Comparison of ENCODE assay signal across 1 cellular context in the genomic region with DNA sequence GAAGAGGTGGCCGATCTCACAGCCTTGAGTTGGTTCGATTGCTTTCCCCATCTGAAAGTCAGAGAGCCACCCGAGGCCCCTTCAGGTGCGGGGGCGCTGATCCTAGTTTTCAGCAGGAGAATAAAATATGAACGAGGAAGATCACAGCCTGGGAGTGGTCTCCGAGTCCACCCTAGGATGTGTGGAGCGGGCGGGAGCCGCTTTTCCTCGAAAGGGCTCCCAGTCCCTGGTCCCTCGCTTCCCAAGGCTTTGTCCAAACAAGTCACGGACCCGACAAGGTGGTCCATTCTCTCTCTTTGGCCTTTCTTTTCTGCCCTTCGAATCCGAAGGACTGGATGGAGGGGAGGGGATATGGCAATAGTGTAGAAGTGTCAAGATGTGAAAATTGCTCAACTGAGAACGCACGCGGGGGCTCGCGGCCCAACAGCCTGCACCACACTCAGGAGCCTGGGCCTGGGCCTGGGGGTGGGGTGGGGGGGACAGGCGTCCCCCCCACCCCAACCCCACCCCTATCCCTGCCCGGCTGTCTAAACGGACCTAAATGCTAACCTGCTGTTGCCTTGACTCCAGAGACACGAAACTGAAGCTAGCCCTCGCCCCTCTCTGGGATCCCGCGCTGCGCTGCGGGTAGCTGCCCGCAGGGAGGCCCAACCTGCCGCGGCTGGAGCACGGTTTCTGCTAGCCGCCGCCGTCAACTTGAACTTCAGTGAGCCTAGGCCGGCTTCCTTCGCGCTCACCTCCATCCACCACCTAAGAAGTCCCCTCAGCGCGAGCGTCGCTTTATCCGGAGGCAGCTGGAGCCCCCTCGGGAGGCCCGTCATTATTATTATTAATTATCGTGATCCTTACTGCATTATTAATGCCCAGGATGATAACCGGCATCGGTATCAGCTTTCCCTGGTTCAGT.
TF ChIP-seq lines count a peak whose summit lies in the region.

No MANE protein-coding gene starts in this region.

TF ChIP-seq in HepG2, 621 proteins besides CTCF, POLR2A, EP300 and RAD21:
- TF ChIP-seq ZNF282 (IDR thresholded peaks at IDR 0.05; ENCODE audit: partially characterized antibody) (no peak), ZNF772 (CRISPR knock-in tag; IDR thresholded peaks at IDR 0.05) (no peak)
